ENCODE assay signal across 34 cellular contexts in the genomic region with DNA sequence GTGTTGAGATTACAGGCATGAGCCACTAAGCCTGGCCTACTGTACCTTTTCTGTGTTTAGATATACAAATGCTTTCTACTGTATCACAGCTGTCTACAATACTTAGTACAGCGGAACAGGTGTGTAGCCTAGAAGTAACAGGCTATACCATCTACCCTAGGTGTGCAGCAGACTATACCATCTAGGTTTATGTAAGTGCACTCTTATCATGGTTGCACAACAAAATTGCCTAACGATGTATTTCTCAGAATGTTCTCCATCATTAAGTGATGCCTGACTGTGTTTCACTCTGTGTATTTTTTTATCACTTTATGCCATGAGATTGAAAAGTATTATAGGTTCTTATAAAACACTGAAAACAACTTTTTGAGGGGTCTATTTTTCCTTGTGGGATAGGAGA.
"Had no signal": no experiment of that assay in that cellular context is flagged by ENCODE, and none has a peak within 500 bp of the region (broad histone marks: within the 10 kb centered on the region; RNA-seq: fewer than 3 reads in every experiment).

No MANE protein-coding gene starts in this region.

- H3K4me3 Mint-ChIP-seq: activated CD4-positive, alpha-beta T cell treated with anti-CD3 and anti-CD28 coated beads, Interleukin-2, amount 10 ng/mL, durations not matched to agents 24 days and 14 days; activated CD8-positive, alpha-beta T cell treated with anti-CD3 and anti-CD28 coated beads for 36 hours; activated naive CD4-positive, alpha-beta T cell treated with anti-CD3 and anti-CD28 coated beads for 36 hours; activated T-cell treated with anti-CD3 and anti-CD28 coated beads, Interleukin-2, amount 50 U/mL, for 24 hours; T-helper 1 cell treated with Interleukin-12 subunit alpha and Interleukin-12 subunit beta and Interleukin-4 antibody, amounts not matched to agents 30 μg/mL and 1 μg/mL, for 36 hours; T-helper 2 cell treated with Interferon-gamma antibody and Interleukin-4, amounts not matched to agents 5 μg/mL and 100 μg/mL, for 36 hours had no signal

- H3K4me1 Mint-ChIP-seq: brain had no signal

- H3K27me3 Mint-ChIP-seq: activated CD8-positive, alpha-beta T cell treated with anti-CD3 and anti-CD28 coated beads for 36 hours; activated T-cell treated with anti-CD3 and anti-CD28 coated beads, Interleukin-2, amount 50 U/mL, for 24 hours had no signal

- ATAC-seq: activated CD8-positive, alpha-beta T cell treated with anti-CD3 and anti-CD28 coated beads for 36 hours; activated naive CD4-positive, alpha-beta T cell treated with anti-CD3 and anti-CD28 coated beads, Interleukin-2, amount 50 U/mL, for 72 hours; PC-3 had no signal

- H3K27ac Mint-ChIP-seq: activated CD4-positive, alpha-beta T cell treated with anti-CD3 and anti-CD28 coated beads, Interleukin-2, amount 10 ng/mL, durations not matched to agents 24 days and 14 days; activated CD8-positive, alpha-beta T cell treated with anti-CD3 and anti-CD28 coated beads for 36 hours; activated naive CD4-positive, alpha-beta T cell treated with anti-CD3 and anti-CD28 coated beads for 36 hours; activated naive CD4-positive, alpha-beta T cell treated with anti-CD3 and anti-CD28 coated beads, Interleukin-2, amount 50 U/mL, for 72 hours; activated T-cell treated with anti-CD3 and anti-CD28 coated beads, Interleukin-2, amount 50 U/mL, for 24 hours; activated T-helper 2 cell treated with anti-CD3 and anti-CD28 coated beads, Interferon-gamma antibody, Interleukin-2, Interleukin-4, amounts not matched to agents 10 μg/mL and 5 μg/mL and 100 μg/mL, durations not matched to agents 14 hours and 24 hours and 36 hours; T-helper 1 cell treated with Interleukin-12 subunit alpha and Interleukin-12 subunit beta and Interleukin-4 antibody, amounts not matched to agents 30 μg/mL and 1 μg/mL, for 36 hours; T-helper 2 cell treated with Interferon-gamma antibody and Interleukin-4, amounts not matched to agents 5 μg/mL and 100 μg/mL, for 36 hours had no signal

- DNase-seq: activated CD4-positive, alpha-beta T cell treated with anti-CD3 and anti-CD28 coated beads, Interleukin-2, amount 10 ng/mL, durations not matched to agents 24 days and 14 days; activated CD4-positive, alpha-beta T cell treated with anti-CD3 and anti-CD28 coated beads, Interleukin-2, amount 50 U/mL, for 4 hours; activated CD8-positive, alpha-beta T cell treated with anti-CD3 and anti-CD28 coated beads for 36 hours; activated gamma-delta T cell treated with Interleukin-2 at 50 U/mL for 16 hours; activated naive CD4-positive, alpha-beta T cell treated with anti-CD3 and anti-CD28 coated beads for 36 hours; activated T-cell treated with anti-CD3 and anti-CD28 coated beads, Interleukin-2, amount 50 U/mL, for 24 hours; adrenal gland; anterior cingulate cortex; caudate nucleus; cerebellar nuclear complex; Kasumi-1; KG1; MM.1S; MV-4-11; NCI-H1092; NCI-H1436 treated with DMSO at 0.1 percent for 48 hours; NCI-H187 treated with DMSO at 0.1 percent for 48 hours; NCI-H2171; NCI-H2227 treated with DMSO at 0.1 percent for 48 hours; NCI-H446; NCI-H510A treated with DMSO at 0.1 percent for 48 hours; NCI-H526 treated with DMSO at 0.1 percent for 48 hours; NCI-H82; NK-92 treated with Interleukin-12 subunit alpha and Interleukin-12 subunit beta, amount 100 ng/mL, for 24 hours; PC-3; Peyer's patch; RPMI8226; SHP77 treated with DMSO at 0.1 percent for 48 hours; SK-N-SH had no signal

- H3K36me3 Mint-ChIP-seq: brain had no signal
